In genomic region chr13:48412881-48413351, GRCh38 we compare ENCODE assay signal across 8 cellular contexts. TPM values are rescaled to one million over a fixed set of nuclear protein-coding genes. Genes with fewer than 3 reads are reported as not detected.
DNase-seq lines count a peak whose midpoint lies in the region; ATAC-seq, FAIRE-seq and TF ChIP-seq lines count a peak whose summit lies in the region.

Gene LPAR6, minus strand, starts transcription at chr13:48413113. Its CDS starts 690 bp downstream, at chr13:48412423.

- peaks cover 17% of the 10 kb centered on the region for H3K36me3 Mint-ChIP-seq in activated CD4-positive, alpha-beta T cell treated with anti-CD3 and anti-CD28 coated beads for 36 hours (ENCODE audit: low read depth)
- H3K36me3 Mint-ChIP-seq in activated CD8-positive, alpha-beta T cell treated with anti-CD3 and anti-CD28 coated beads for 36 hours (ENCODE audit: low read depth), result peaks cover 23% of the 10 kb centered on the region
- peaks cover 16% of the 10 kb centered on the region for H3K36me3 Mint-ChIP-seq in glutamatergic neuron (ENCODE audit: unreplicated experiment)

- no peak for ATAC-seq in activated CD4-positive, alpha-beta T cell treated with anti-CD3 and anti-CD28 coated beads for 36 hours
- peak; percentile 32 for ATAC-seq in activated CD8-positive, alpha-beta T cell treated with anti-CD3 and anti-CD28 coated beads for 36 hours

- intact Hi-C loops in activated CD4-positive, alpha-beta T cell treated with anti-CD3 and anti-CD28 coated beads for 36 hours (cut with DNase I, micrococcal nuclease), result loop anchor here (1.0 to 5.0 kb wide), 4 partner anchors 10 to 120 kb away; partner anchors contain the start of gene RCBTB2 (in 1 of the 2)
- intact Hi-C loops in activated CD8-positive, alpha-beta T cell treated with anti-CD3 and anti-CD28 coated beads for 36 hours (cut with micrococcal nuclease), result no loop called here

- peaks cover 39% of the 10 kb centered on the region for H3K4me1 Mint-ChIP-seq in activated CD4-positive, alpha-beta T cell treated with anti-CD3 and anti-CD28 coated beads for 36 hours
- peaks cover 37% of the 10 kb centered on the region for H3K4me1 Mint-ChIP-seq in activated CD8-positive, alpha-beta T cell treated with anti-CD3 and anti-CD28 coated beads for 36 hours (ENCODE audit: low read depth)
- peaks cover 14% of the 10 kb centered on the region for H3K4me1 Mint-ChIP-seq in glutamatergic neuron (ENCODE audit: low read depth, unreplicated experiment)

- POLR2A ChIA-PET in activated CD4-positive, alpha-beta T cell treated with anti-CD3 and anti-CD28 coated beads for 36 hours (lab: Charles Lee), result no interaction called here
- POLR2A ChIA-PET in activated CD8-positive, alpha-beta T cell treated with anti-CD3 and anti-CD28 coated beads for 36 hours (lab: Charles Lee), result interaction anchor here (1.3 to 1.6 kb wide), 3 partner anchors 10 to 318 kb away, joined by 3 to 8 read pairs (median 3); partner anchors contain the start of gene MED4

- H3K27ac Mint-ChIP-seq in activated CD4-positive, alpha-beta T cell treated with anti-CD3 and anti-CD28 coated beads for 36 hours, result peak within 1 kb of the TSS; percentile 98
- peak within 1 kb of the TSS; percentile 90 for H3K27ac Mint-ChIP-seq in activated CD8-positive, alpha-beta T cell treated with anti-CD3 and anti-CD28 coated beads for 36 hours
- H3K27ac Mint-ChIP-seq in glutamatergic neuron (ENCODE audit: unreplicated experiment), result no peak within 1 kb of the TSS

- no peak for TF ChIP-seq CTCF in activated CD8-positive, alpha-beta T cell treated with anti-CD3 and anti-CD28 coated beads for 36 hours (IDR thresholded peaks at IDR 0.05)
- TF ChIP-seq CTCF in glutamatergic neuron (IDR thresholded peaks at IDR 0.05; ENCODE audit: partially characterized antibody, unreplicated experiment) (no peak), D721Med (IDR thresholded peaks at IDR 0.05; ENCODE audit: insufficient read depth, missing control alignments) (no peak)

- no peak for FAIRE-seq in D721Med (lab: Jason Lieb, UNC)

- H3K4me3 Mint-ChIP-seq in activated CD4-positive, alpha-beta T cell treated with anti-CD3 and anti-CD28 coated beads for 36 hours, result peak within 1 kb of the TSS; percentile 99
- H3K4me3 Mint-ChIP-seq in activated CD8-positive, alpha-beta T cell treated with anti-CD3 and anti-CD28 coated beads for 36 hours, result peak within 1 kb of the TSS; percentile 93
- peak within 1 kb of the TSS; percentile 74 for H3K4me3 Mint-ChIP-seq in glutamatergic neuron (ENCODE audit: unreplicated experiment)

- H3K27me3 Mint-ChIP-seq in activated CD4-positive, alpha-beta T cell treated with anti-CD3 and anti-CD28 coated beads for 36 hours, result no peaks in the 10 kb centered on the region
- H3K27me3 Mint-ChIP-seq in activated CD8-positive, alpha-beta T cell treated with anti-CD3 and anti-CD28 coated beads for 36 hours, result no peaks in the 10 kb centered on the region
- H3K27me3 Mint-ChIP-seq in glutamatergic neuron (ENCODE audit: unreplicated experiment), result no peaks in the 10 kb centered on the region

- DNase-seq in activated CD4-positive, alpha-beta T cell treated with anti-CD3 and anti-CD28 coated beads for 36 hours, result no peak
- DNase-seq in activated CD4-positive, alpha-beta T cell treated with anti-CD3 and anti-CD28 coated beads for 1 hour, result no peak
- DNase-seq in activated CD8-positive, alpha-beta T cell treated with anti-CD3 and anti-CD28 coated beads for 36 hours, result peak; percentile 17
- no peak for DNase-seq in glutamatergic neuron
- DNase-seq in non-pigmented ciliary epithelial cell (ENCODE audit: low read depth), result peak; percentile 30
- no peak for DNase-seq in stimulated activated CD4-positive, alpha-beta T cell treated with anti-CD3 and anti-CD28 coated beads, Interleukin-12 subunit alpha, Interleukin-12 subunit beta, amount 100 ng/mL, for 4 hours
- DNase-seq in D721Med (ENCODE audit: insufficient read length, low spot score), result no peak
- no peak for DNase-seq in HPDE6-E6E7 (ENCODE audit: extremely low spot score)

- CTCF ChIA-PET in activated CD4-positive, alpha-beta T cell treated with anti-CD3 and anti-CD28 coated beads for 36 hours (lab: Charles Lee), result interaction anchor here (0.8 to 2.4 kb wide), 8 partner anchors 10 to 375 kb away, joined by 3 to 7 read pairs (median 4); partner anchors contain the start of gene NUDT15
- CTCF ChIA-PET in activated CD8-positive, alpha-beta T cell treated with anti-CD3 and anti-CD28 coated beads for 36 hours (lab: Charles Lee), result interaction anchor here (0.9 to 1.8 kb wide), 4 partner anchors 10 to 168 kb away, joined by 3 to 5 read pairs (median 3); no protein-coding TSS in a partner anchor

- peaks cover 2% of the 10 kb centered on the region for H3K9me3 Mint-ChIP-seq in activated CD4-positive, alpha-beta T cell treated with anti-CD3 and anti-CD28 coated beads for 36 hours (ENCODE audit: low read depth)
- no peaks in the 10 kb centered on the region for H3K9me3 Mint-ChIP-seq in activated CD8-positive, alpha-beta T cell treated with anti-CD3 and anti-CD28 coated beads for 36 hours
- no peaks in the 10 kb centered on the region for H3K9me3 Mint-ChIP-seq in glutamatergic neuron (ENCODE audit: unreplicated experiment)

RNA-seq across cellular contexts. Expression of gene LPAR6, which starts in this region (rescaled TPM):
- 1 to 10 TPM; 6.8 to 7.9 TPM for total RNA-seq in activated CD4-positive, alpha-beta T cell treated with anti-CD3 and anti-CD28 coated beads for 36 hours
- 1 to 10 TPM; 5.2 to 6.4 TPM for total RNA-seq in activated CD8-positive, alpha-beta T cell treated with anti-CD3 and anti-CD28 coated beads for 36 hours
- 1.1 TPM for total RNA-seq in glutamatergic neuron (ENCODE audit: unreplicated experiment)

Comparison
In these comparisons a context has a peak if more than half of its experiments do, and no peak if none do; other contexts are left out.
1. DNase-seq: peak in activated CD8-positive, alpha-beta T cell treated with anti-CD3 and anti-CD28 coated beads for 36 hours (single experiment) and non-pigmented ciliary epithelial cell (single experiment); none in activated CD4-positive, alpha-beta T cell treated with anti-CD3 and anti-CD28 coated beads for 36 hours (single experiment), activated CD4-positive, alpha-beta T cell treated with anti-CD3 and anti-CD28 coated beads for 1 hour (single experiment), glutamatergic neuron (single experiment), stimulated activated CD4-positive, alpha-beta T cell treated with anti-CD3 and anti-CD28 coated beads, Interleukin-12 subunit alpha, Interleukin-12 subunit beta, amount 100 ng/mL, for 4 hours (single experiment), D721Med (single experiment) and HPDE6-E6E7 (single experiment).
2. Peak in every context shown above with its lines, with median percentiles within 50 percentile points of each other: H3K4me3 Mint-ChIP-seq.